In the genomic region with DNA sequence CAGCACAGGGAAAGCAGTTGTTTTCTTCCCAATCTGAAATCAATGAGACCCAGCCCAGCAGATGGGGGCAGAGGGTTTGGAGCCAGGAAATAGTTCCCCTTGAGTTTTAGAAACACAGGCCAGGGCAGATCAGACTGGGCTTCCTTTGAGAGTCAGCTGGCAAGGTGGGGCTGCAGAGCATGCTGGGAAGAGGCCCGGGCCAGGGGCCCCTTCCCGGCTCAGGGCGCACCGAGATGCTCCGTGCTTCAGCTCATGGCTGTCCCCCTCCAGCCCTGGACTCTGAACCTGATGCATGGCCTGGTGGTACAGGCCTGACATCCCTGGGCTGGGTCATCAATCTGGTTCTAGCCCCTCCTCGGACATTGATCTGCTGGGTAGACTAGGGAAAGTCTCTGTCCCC, we compare ENCODE assay signal across 1 cellular context.
TF ChIP-seq lines count a peak whose summit lies in the region.

No MANE protein-coding gene starts in this region.

TF ChIP-seq in HepG2, 621 proteins besides CTCF, POLR2A, EP300 and RAD21:
- TF ChIP-seq, protein P1, sequence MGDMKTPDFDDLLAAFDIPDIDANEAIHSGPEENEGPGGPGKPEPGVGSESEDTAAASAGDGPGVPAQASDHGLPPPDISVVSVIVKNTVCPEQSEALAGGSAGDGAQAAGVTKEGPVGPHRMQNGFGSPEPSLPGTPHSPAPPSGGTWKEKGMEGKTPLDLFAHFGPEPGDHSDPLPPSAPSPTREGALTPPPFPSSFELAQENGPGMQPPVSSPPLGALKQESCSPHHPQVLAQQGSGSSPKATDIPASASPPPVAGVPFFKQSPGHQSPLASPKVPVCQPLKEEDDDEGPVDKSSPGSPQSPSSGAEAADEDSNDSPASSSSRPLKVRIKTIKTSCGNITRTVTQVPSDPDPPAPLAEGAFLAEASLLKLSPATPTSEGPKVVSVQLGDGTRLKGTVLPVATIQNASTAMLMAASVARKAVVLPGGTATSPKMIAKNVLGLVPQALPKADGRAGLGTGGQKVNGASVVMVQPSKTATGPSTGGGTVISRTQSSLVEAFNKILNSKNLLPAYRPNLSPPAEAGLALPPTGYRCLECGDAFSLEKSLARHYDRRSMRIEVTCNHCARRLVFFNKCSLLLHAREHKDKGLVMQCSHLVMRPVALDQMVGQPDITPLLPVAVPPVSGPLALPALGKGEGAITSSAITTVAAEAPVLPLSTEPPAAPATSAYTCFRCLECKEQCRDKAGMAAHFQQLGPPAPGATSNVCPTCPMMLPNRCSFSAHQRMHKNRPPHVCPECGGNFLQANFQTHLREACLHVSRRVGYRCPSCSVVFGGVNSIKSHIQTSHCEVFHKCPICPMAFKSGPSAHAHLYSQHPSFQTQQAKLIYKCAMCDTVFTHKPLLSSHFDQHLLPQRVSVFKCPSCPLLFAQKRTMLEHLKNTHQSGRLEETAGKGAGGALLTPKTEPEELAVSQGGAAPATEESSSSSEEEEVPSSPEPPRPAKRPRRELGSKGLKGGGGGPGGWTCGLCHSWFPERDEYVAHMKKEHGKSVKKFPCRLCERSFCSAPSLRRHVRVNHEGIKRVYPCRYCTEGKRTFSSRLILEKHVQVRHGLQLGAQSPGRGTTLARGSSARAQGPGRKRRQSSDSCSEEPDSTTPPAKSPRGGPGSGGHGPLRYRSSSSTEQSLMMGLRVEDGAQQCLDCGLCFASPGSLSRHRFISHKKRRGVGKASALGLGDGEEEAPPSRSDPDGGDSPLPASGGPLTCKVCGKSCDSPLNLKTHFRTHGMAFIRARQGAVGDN (CRISPR knock-in tag; IDR thresholded peaks at IDR 0.05), result 0 out of 2 replicates have a peak, but pooled peaks have one; percentile 15
- TF ChIP-seq ZNF788 (CRISPR knock-in tag; IDR thresholded peaks at IDR 0.05; ENCODE audit: borderline replicate concordance) (no peak), ZNF160 (CRISPR knock-in tag; IDR thresholded peaks at IDR 0.05) (no peak), CREM (IDR thresholded peaks at IDR 0.05) (no peak), CREM (CRISPR knock-in tag; IDR thresholded peaks at IDR 0.05) (no peak)
